In the genomic region with DNA sequence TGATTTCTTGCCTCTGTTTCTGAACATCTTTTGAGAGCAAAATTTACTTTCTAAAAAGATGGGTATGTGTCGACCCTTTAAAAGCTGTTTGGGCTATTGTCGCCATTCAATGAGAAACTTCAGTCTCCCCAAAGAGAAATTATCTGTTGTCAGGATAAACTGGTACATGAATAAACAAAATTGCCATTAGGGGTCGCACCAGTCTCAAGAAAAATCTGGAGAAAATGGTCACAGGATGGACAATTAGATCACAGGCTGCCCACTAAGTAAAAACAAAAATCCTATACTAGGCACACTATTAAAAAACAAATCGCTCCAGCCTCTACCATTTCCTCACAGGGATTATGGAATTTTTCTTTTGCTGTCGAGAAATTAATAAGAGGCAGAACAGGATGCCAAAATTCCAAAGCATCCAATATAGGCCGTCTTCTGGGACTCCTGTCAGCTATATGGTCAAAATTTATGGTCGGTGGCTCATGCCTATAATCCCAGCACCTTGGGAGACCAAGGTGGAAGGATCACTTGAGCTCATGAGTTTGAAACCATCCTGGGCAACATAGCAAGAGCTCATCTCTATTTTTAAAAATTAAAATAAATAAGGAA, we compare ENCODE assay signal across 8 cellular contexts. TPM values are rescaled to one million over a fixed set of nuclear protein-coding genes. Genes with fewer than 3 reads are reported as not detected.
DNase-seq lines count a peak whose midpoint lies in the region; FAIRE-seq and TF ChIP-seq lines count a peak whose summit lies in the region.

No MANE protein-coding gene starts in this region.

- no peak overlapping the region for H3K27ac ChIP-seq in smooth muscle cell (ENCODE audit: low read depth)

- H3F3A ChIP-seq in smooth muscle cell (ENCODE audit: low read depth): no peaks in the 10 kb centered on the region

- no peak overlapping the region for H2AFZ ChIP-seq in smooth muscle cell (ENCODE audit: low read depth)

- TF ChIP-seq CTCF in smooth muscle cell (IDR thresholded peaks at IDR 0.05; ENCODE audit: borderline replicate concordance, insufficient read depth, poor library complexity, severe bottlenecking): peak; percentile 56

- 39% methylated on average over 7 of the region's 7 CpGs for WGBS in smooth muscle cell (ENCODE audit: low lambda C conversion rate)

- peaks cover 41% of the 10 kb centered on the region for H3K27me3 ChIP-seq in smooth muscle cell (ENCODE audit: low read depth)

- no peaks in the 10 kb centered on the region for H3K4me1 ChIP-seq in smooth muscle cell (ENCODE audit: low read depth)

- no peak overlapping the region for H3K9ac ChIP-seq in smooth muscle cell (ENCODE audit: low read depth)

- DNase-seq in NCI-H1105 treated with DMSO at 0.1 percent for 48 hours (lab: John Stamatoyannopoulos, UW): peak; percentile 41
- no peak for DNase-seq in NCI-H1105 (lab: John Stamatoyannopoulos, UW)
- peak; percentile 63 for DNase-seq in LHCN-M2 (ENCODE audit: low read depth)
- DNase-seq in glomerular visceral epithelial cell (ENCODE audit: extremely low spot score): peak; percentile 67
- DNase-seq in smooth muscle cell (lab: John Stamatoyannopoulos, UW; ENCODE audit: unreplicated experiment): no peak
- DNase-seq in GM19240 (ENCODE audit: insufficient read length, low spot score): no peak
- DNase-seq in stimulated activated CD4-positive, alpha-beta T cell treated with anti-CD3 and anti-CD28 coated beads, Interleukin-2, amount 100 ng/mL, for 48 hours: no peak

- H3K4me2 ChIP-seq in smooth muscle cell: no peak overlapping the region

- peak; percentile 56 for FAIRE-seq in TTC549 (lab: Jason Lieb, UNC)

- H3K36me3 ChIP-seq in smooth muscle cell (ENCODE audit: low read depth): no peaks in the 10 kb centered on the region

- H4K20me1 ChIP-seq in smooth muscle cell (ENCODE audit: low read depth): no peaks in the 10 kb centered on the region

- H3K9me3 ChIP-seq in smooth muscle cell (replicated peaks; ENCODE audit: low read depth): no peaks in the 10 kb centered on the region

- H3K79me2 ChIP-seq in smooth muscle cell (ENCODE audit: low read depth): no peaks in the 10 kb centered on the region

- no peak overlapping the region for H3K4me3 ChIP-seq in smooth muscle cell

RNA-seq across cellular contexts. Expression of a gene that starts 5.5 kb away (rescaled TPM):
- total RNA-seq in LHCN-M2 (2014; rRNA removed) (133 and 149 TPM in 2 replicates), smooth muscle cell (97.3 and 104 TPM in 2 replicates)
- polyA plus RNA-seq in LHCN-M2 (2012): 129 TPM
- 126 and 134 TPM in 2 replicates for polyA plus RNA-seq in smooth muscle cell

Comparison
In these comparisons a context has a peak if more than half of its experiments do, and no peak if none do; other contexts are left out.
1. DNase-seq: peak in NCI-H1105 treated with DMSO at 0.1 percent for 48 hours (single experiment), LHCN-M2 (single experiment) and glomerular visceral epithelial cell (single experiment); none in NCI-H1105 (single experiment), smooth muscle cell (single experiment), GM19240 (single experiment) and stimulated activated CD4-positive, alpha-beta T cell treated with anti-CD3 and anti-CD28 coated beads, Interleukin-2, amount 100 ng/mL, for 48 hours (0 of 2).